Comparison of ENCODE assay signal across 24 cellular contexts in genomic region chr20:46150982-46151381, GRCh38. TPM values are rescaled to one million over a fixed set of nuclear protein-coding genes. Genes with fewer than 3 reads are reported as not detected.
DNase-seq lines count a peak whose midpoint lies in the region; ATAC-seq and TF ChIP-seq lines count a peak whose summit lies in the region.
"Had no signal": no experiment of that assay in that cellular context is flagged by ENCODE, and none has a peak within 500 bp of the region (broad histone marks: within the 10 kb centered on the region; RNA-seq: fewer than 3 reads in every experiment).

No MANE protein-coding gene starts in this region.

- no peak overlapping the region for H3K4me3 ChIP-seq in BE2C (ENCODE audit: low read depth, low read length)
- H3K4me3 ChIP-seq in lung: peak overlapping the region; percentile 5
- H3K4me3 ChIP-seq: BLaER1 treated with 17β-estradiol and CSF1 and Interleukin-3, amounts not matched to agents 10 nM and 100 nM; GM12878; SK-N-MC had no signal

- H3K36me3 ChIP-seq in BE2C: no peaks in the 10 kb centered on the region
- H3K36me3 ChIP-seq in lung (ENCODE audit: control insufficient read depth in 2 of 2, insufficient read depth in 2 of 2, low read length in 2 of 2): no peaks in the 10 kb centered on the region
- H3K36me3 ChIP-seq: BLaER1 treated with 17β-estradiol and CSF1 and Interleukin-3, amounts not matched to agents 10 nM and 100 nM had no signal

- H3K9me3 ChIP-seq in BE2C (no peaks in the 10 kb centered on the region), lung (ENCODE audit: control insufficient read depth in 2 of 2, insufficient read depth in 1 of 2, low read length in 1 of 2) (no peaks in the 10 kb centered on the region)
- H3K9me3 ChIP-seq: BLaER1 treated with 17β-estradiol and CSF1 and Interleukin-3, amounts not matched to agents 10 nM and 100 nM had no signal

- no peak overlapping the region for H3K27ac ChIP-seq in lung (ENCODE audit: low read depth in 1 of 2, low read length in 1 of 2)
- H3K27ac ChIP-seq: BLaER1 treated with 17β-estradiol and CSF1 and Interleukin-3, amounts not matched to agents 10 nM and 100 nM; SK-N-MC had no signal

- TF ChIP-seq CTCF in BE2C (IDR thresholded peaks at IDR 0.05; ENCODE audit: low read depth, low read length): no peak
- no peak for TF ChIP-seq CTCF in lung (IDR thresholded peaks at IDR 0.05; ENCODE audit: control extremely low read depth, extremely low read depth)

- H3K27me3 ChIP-seq in BE2C (no peaks in the 10 kb centered on the region), lung (ENCODE audit: control insufficient read depth, insufficient read depth) (no peaks in the 10 kb centered on the region)
- H3K27me3 ChIP-seq: BLaER1 treated with 17β-estradiol and CSF1 and Interleukin-3, amounts not matched to agents 10 nM and 100 nM had no signal

- 43 to 45% methylated on average over 5 of the region's 5 CpGs for WGBS in lung, 2 donors

- peaks cover 32% of the 10 kb centered on the region for H3K4me1 ChIP-seq in BE2C
- H3K4me1 ChIP-seq in lung (ENCODE audit: control insufficient read depth in 2 of 2, insufficient read depth in 2 of 2, low read length in 2 of 2): no peaks in the 10 kb centered on the region

- ATAC-seq in lung (ENCODE audit: insufficient read depth, low FRiP score) (no peak), GM21786 (IDR thresholded peaks at IDR 0.05; ENCODE audit: unreplicated experiment) (no peak), GM18519 (IDR thresholded peaks at IDR 0.05; ENCODE audit: low FRiP score, unreplicated experiment) (no peak), HG03469 (IDR thresholded peaks at IDR 0.05; ENCODE audit: unreplicated experiment) (no peak)

- DNase-seq in BE2C: peak; percentile 87
- DNase-seq in NCI-H69 (lab: John Stamatoyannopoulos, UW): peak; percentile 66
- no peak for DNase-seq in lung (ENCODE audit: low spot score)
- peak; percentile 20 for DNase-seq in pons (ENCODE audit: low spot score)
- no peak for DNase-seq in stimulated activated CD4-positive, alpha-beta T cell treated with anti-CD3 and anti-CD28 coated beads, Interleukin-4, amount 100 ng/mL, for 4 hours
- DNase-seq: CD4-positive, alpha-beta memory T cell; COR-L47; DMS79; EL; GDM1; Karpas-422; NCI-H1105; NCI-H2029; NCI-H226; NCI-H524; NCI-H774; SIG-M5 had no signal

RNA-seq across cellular contexts. Expression of gene CD40, which starts 32.9 kb away (rescaled TPM):
- polyA plus RNA-seq in BE2C (2012; ENCODE audit: insufficient read depth, insufficient read length, low read depth): 0.39 TPM
- 10 to 100 TPM; 20.4 to 28.1 TPM for total RNA-seq in lung
- polyA plus RNA-seq in lung: 10 to 100 TPM; 28.7 to 55.0 TPM
- total RNA-seq: HT1080 had no signal

Comparison
In these comparisons a context has a peak if more than half of its experiments do, and no peak if none do; other contexts are left out.
1. DNase-seq: peak in BE2C (single experiment), NCI-H69 (single experiment) and pons (single experiment); none in lung (single experiment) and stimulated activated CD4-positive, alpha-beta T cell treated with anti-CD3 and anti-CD28 coated beads, Interleukin-4, amount 100 ng/mL, for 4 hours (0 of 2).